In genomic region chr5:154857534-154858250, GRCh38 we compare ENCODE assay signal across 8 cellular contexts. TPM values are rescaled to one million over a fixed set of nuclear protein-coding genes. Genes with fewer than 3 reads are reported as not detected.
A peak's percentile ranks its signal among the peaks of the same experiment; 100 is the strongest.
DNase-seq lines count a peak whose midpoint lies in the region; ATAC-seq, FAIRE-seq and TF ChIP-seq lines count a peak whose summit lies in the region.

No MANE protein-coding gene starts in this region.

- no peaks in the 10 kb centered on the region for H3K9me3 Mint-ChIP-seq in naive thymus-derived CD8-positive, alpha-beta T cell
- H3K9me3 Mint-ChIP-seq in stimulated activated naive B cell treated with anti-CD40 and anti-IgM and Interleukin-4, amounts not matched to agents 10 μg/mL and 1 μg/mL and 100 μg/mL, for 72 hours = no peaks in the 10 kb centered on the region

- DNase-seq in DMS79 (lab: John Stamatoyannopoulos, UW) (peak; percentile 94), KBM-7 (peak; percentile 97), RCC 7860 (ENCODE audit: low spot score) (peak; percentile 82), fibroblast of lung (ENCODE audit: low read depth in 2 of 2) (peak; percentile 97 to 98)
- peak; percentile 70 to 73 for DNase-seq in activated T-helper 1 cell treated with anti-CD3 and anti-CD28 coated beads, Interleukin-2, amount 50 U/mL, for 16 hours (ENCODE audit: low read depth in 1 of 2, low spot score in 1 of 2)
- peak; percentile 73 to 97 (median 90) for DNase-seq in naive thymus-derived CD8-positive, alpha-beta T cell
- peak; percentile 81 for DNase-seq in stimulated activated naive B cell treated with anti-CD40 and anti-IgM and Interleukin-4, amounts not matched to agents 10 μg/mL and 1 μg/mL and 100 μg/mL, for 72 hours

- peak overlapping the region; percentile 71 to 99 (median 83) for H3K4me3 ChIP-seq in fibroblast of lung (replicated peaks in 1 of 4; ENCODE audit: control extremely low read depth in 1 of 4, insufficient read depth in 1 of 4, low read depth in 3 of 4, low read length in 4 of 4)

- no peaks in the 10 kb centered on the region for H3K9me3 ChIP-seq in fibroblast of lung (ENCODE audit: control insufficient read depth, insufficient read depth, low read depth, low read length)

- H3K4me2 ChIP-seq in fibroblast of lung (ENCODE audit: extremely low read depth, insufficient read depth, low read length) = peak overlapping the region; percentile 99

- TF ChIP-seq CTCF in fibroblast of lung (conservative IDR thresholded peaks at IDR 0.05 in 1 of 2, IDR thresholded peaks at IDR 0.05 in 1 of 2; ENCODE audit: low read depth in 1 of 2, low read length in 2 of 2) = no peak

- peak overlapping the region; percentile 87 to 97 (median 95) for H3K4me3 Mint-ChIP-seq in naive thymus-derived CD8-positive, alpha-beta T cell
- peak overlapping the region; percentile 94 to 97 for H3K4me3 Mint-ChIP-seq in stimulated activated naive B cell treated with anti-CD40 and anti-IgM and Interleukin-4, amounts not matched to agents 10 μg/mL and 1 μg/mL and 100 μg/mL, for 72 hours

- H3K79me2 ChIP-seq in fibroblast of lung (ENCODE audit: control insufficient read depth, insufficient read depth, low read length) = peaks cover 40% of the 10 kb centered on the region

- no peaks in the 10 kb centered on the region for H4K20me1 ChIP-seq in fibroblast of lung (ENCODE audit: control insufficient read depth, extremely low read depth, insufficient read depth, low read length)

- peaks cover 7% of the 10 kb centered on the region for H3K4me1 ChIP-seq in fibroblast of lung (ENCODE audit: control insufficient read depth, extremely low read depth, insufficient read depth, low read length)

- FAIRE-seq in RCC 7860 (lab: Jason Lieb, UNC) = no peak

- H3K9ac ChIP-seq in fibroblast of lung (ENCODE audit: insufficient read depth, low read length) = peak overlapping the region; percentile 93

- peak overlapping the region; percentile 89 for H3K27ac ChIP-seq in fibroblast of lung (ENCODE audit: insufficient read depth, low read length)

- no peaks in the 10 kb centered on the region for H3K27me3 ChIP-seq in fibroblast of lung (ENCODE audit: control insufficient read depth, insufficient read depth, low read length)

- peaks cover 26 to 42% (median 38%) of the 10 kb centered on the region in 4 donors for H3K4me1 Mint-ChIP-seq in naive thymus-derived CD8-positive, alpha-beta T cell
- peaks cover 23 to 42% of the 10 kb centered on the region in 2 donors for H3K4me1 Mint-ChIP-seq in stimulated activated naive B cell treated with anti-CD40 and anti-IgM and Interleukin-4, amounts not matched to agents 10 μg/mL and 1 μg/mL and 100 μg/mL, for 72 hours

- H3K27ac Mint-ChIP-seq in naive thymus-derived CD8-positive, alpha-beta T cell = peak overlapping the region; percentile 91 to 100 (median 99)
- peak overlapping the region; percentile 98 for H3K27ac Mint-ChIP-seq in stimulated activated naive B cell treated with anti-CD40 and anti-IgM and Interleukin-4, amounts not matched to agents 10 μg/mL and 1 μg/mL and 100 μg/mL, for 72 hours

- no peaks in the 10 kb centered on the region for H3K36me3 ChIP-seq in fibroblast of lung (ENCODE audit: control insufficient read depth, insufficient read depth, low read length)

- H2AFZ ChIP-seq in fibroblast of lung (ENCODE audit: low read length) = peak overlapping the region; percentile 89

- in situ Hi-C loops in KBM-7 (cut with MboI; ENCODE audit: low pct_unique_long_range_greater_than_20kb, low sequenced_read_pairs) = no loop called here

- POLR2A ChIA-PET in naive thymus-derived CD8-positive, alpha-beta T cell (lab: Charles Lee) = interaction anchor here (0.7 to 2.8 kb wide), 13 partner anchors 10 to 104 kb away, joined by 3 to 13 read pairs (median 4); partner anchors contain the start of genes GEMIN5 and LARP1

- peak; percentile 72 for ATAC-seq in GM21723 (IDR thresholded peaks at IDR 0.05; ENCODE audit: unreplicated experiment)
- peak; percentile 64 to 69 for ATAC-seq in naive thymus-derived CD8-positive, alpha-beta T cell
- ATAC-seq in stimulated activated naive B cell treated with anti-CD40 and anti-IgM and Interleukin-4, amounts not matched to agents 10 μg/mL and 1 μg/mL and 100 μg/mL, for 72 hours (replicated peaks) = peak; percentile 64 to 70

- peaks cover 0 to 17% (median 0%) of the 10 kb centered on the region in 3 donors for H3K36me3 Mint-ChIP-seq in naive thymus-derived CD8-positive, alpha-beta T cell
- peaks cover 15 to 21% of the 10 kb centered on the region in 2 donors for H3K36me3 Mint-ChIP-seq in stimulated activated naive B cell treated with anti-CD40 and anti-IgM and Interleukin-4, amounts not matched to agents 10 μg/mL and 1 μg/mL and 100 μg/mL, for 72 hours

- H3K27me3 Mint-ChIP-seq in naive thymus-derived CD8-positive, alpha-beta T cell = no peaks in the 10 kb centered on the region
- H3K27me3 Mint-ChIP-seq in stimulated activated naive B cell treated with anti-CD40 and anti-IgM and Interleukin-4, amounts not matched to agents 10 μg/mL and 1 μg/mL and 100 μg/mL, for 72 hours = no peaks in the 10 kb centered on the region

RNA-seq across cellular contexts. Expression of gene CNOT8, which starts 0.7 kb away (rescaled TPM):
- total RNA-seq in fibroblast of lung = 50.1 and 50.7 TPM in 2 replicates
- polyA plus RNA-seq in fibroblast of lung = 46.7 and 66.7 TPM in 2 replicates
- 25.0 and 32.6 TPM in 2 replicates for polyA plus RNA-seq in fibroblast of lung (2012)
- polyA minus RNA-seq in fibroblast of lung (ENCODE audit: low replicate concordance) = 15.3 and 16.7 TPM in 2 replicates
- 100 to 1,000 TPM; 112 to 116 TPM for total RNA-seq in naive thymus-derived CD8-positive, alpha-beta T cell
- 100 to 1,000 TPM; 134 to 157 (median 153) TPM for polyA plus RNA-seq in naive thymus-derived CD8-positive, alpha-beta T cell

RNA-seq across cellular contexts. Expression of gene FAXDC2, which starts 7.3 kb away (rescaled TPM):
- 11.3 and 20.6 TPM in 2 replicates for total RNA-seq in fibroblast of lung
- 5.9 and 11.9 TPM in 2 replicates for polyA plus RNA-seq in fibroblast of lung
- polyA plus RNA-seq in fibroblast of lung (2012) = 5.3 and 9.5 TPM in 2 replicates
- 8.9 and 23.4 TPM in 2 replicates for polyA minus RNA-seq in fibroblast of lung (ENCODE audit: low replicate concordance)
- total RNA-seq in naive thymus-derived CD8-positive, alpha-beta T cell = under 1 TPM; 0.22 to 0.86 TPM
- polyA plus RNA-seq in naive thymus-derived CD8-positive, alpha-beta T cell = under 1 TPM in 2 of 3 donors, not detected in 1; 0.34 to 0.67 TPM

Comparison
In these comparisons a context has a peak if more than half of its experiments do, and no peak if none do; other contexts are left out.
1. Peak in every context shown above with its lines: DNase-seq, ATAC-seq, H3K4me3 ChIP-seq and H3K27ac ChIP-seq.